Comparison of ENCODE assay signal across 11 cellular contexts in the genomic region with DNA sequence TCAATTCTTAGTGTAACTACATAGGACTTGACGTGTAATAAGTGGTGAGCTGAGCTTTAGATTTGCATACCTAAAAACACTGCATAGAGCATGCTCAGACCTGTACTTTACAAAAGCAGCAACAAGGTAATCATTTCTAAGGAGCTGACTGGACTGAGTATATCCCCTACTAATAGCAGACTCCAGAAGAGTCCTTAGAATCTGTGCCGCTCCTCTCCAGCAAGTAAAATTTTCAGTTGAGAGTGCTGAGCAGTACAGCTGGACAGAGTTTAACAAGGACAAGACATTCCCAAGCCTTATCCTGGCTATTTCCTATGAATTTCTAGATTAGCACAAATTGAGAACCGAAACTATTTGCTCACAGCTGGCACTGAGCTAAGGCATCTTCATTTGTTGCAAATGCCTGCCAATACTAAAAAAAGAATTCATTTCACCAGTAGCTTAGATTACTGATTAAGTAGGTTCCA. TPM values are rescaled to one million over a fixed set of nuclear protein-coding genes. Genes with fewer than 3 reads are reported as not detected.
DNase-seq lines count a peak whose midpoint lies in the region; ATAC-seq lines count a peak whose summit lies in the region.
"Had no signal": no experiment of that assay in that cellular context is flagged by ENCODE, and none has a peak within 500 bp of the region (broad histone marks: within the 10 kb centered on the region; RNA-seq: fewer than 3 reads in every experiment).

No MANE protein-coding gene starts in this region.

- H3K36me3 Mint-ChIP-seq in activated T-cell treated with anti-CD3 and anti-CD28 coated beads, Interleukin-2, amount 50 U/mL, for 24 hours (ENCODE audit: low read depth) = no peaks in the 10 kb centered on the region
- H3K36me3 Mint-ChIP-seq: activated naive CD8-positive, alpha-beta T cell treated with anti-CD3 and anti-CD28 coated beads, Interleukin-2, amount 10 ng/mL, durations not matched to agents 7 days and 5 days had no signal

- H3K9me3 Mint-ChIP-seq in activated T-cell treated with anti-CD3 and anti-CD28 coated beads, Interleukin-2, amount 50 U/mL, for 24 hours = no peaks in the 10 kb centered on the region
- H3K9me3 Mint-ChIP-seq: activated naive CD8-positive, alpha-beta T cell treated with anti-CD3 and anti-CD28 coated beads, Interleukin-2, amount 10 ng/mL, durations not matched to agents 7 days and 5 days had no signal

- ATAC-seq in GM18873 (IDR thresholded peaks at IDR 0.05; ENCODE audit: low FRiP score, unreplicated experiment) = peak; percentile 92
- ATAC-seq in GM21825 (IDR thresholded peaks at IDR 0.05; ENCODE audit: unreplicated experiment) = peak; percentile 88
- peak; percentile 87 for ATAC-seq in HG03520 (IDR thresholded peaks at IDR 0.05; ENCODE audit: unreplicated experiment)
- ATAC-seq in left lobe of liver = peak; percentile 55
- ATAC-seq: upper lobe of right lung had no signal

- DNase-seq in left lobe of liver (ENCODE audit: low spot score) = no peak
- no peak for DNase-seq in activated T-cell treated with anti-CD3 and anti-CD28 coated beads, Interleukin-2, amount 50 U/mL, for 24 hours
- no peak for DNase-seq in NCI-H748 (lab: John Stamatoyannopoulos, UW; ENCODE audit: unreplicated experiment)
- DNase-seq in SHP77 (lab: John Stamatoyannopoulos, UW) = no peak
- DNase-seq in EL = no peak
- DNase-seq: activated naive CD8-positive, alpha-beta T cell treated with anti-CD3 and anti-CD28 coated beads, Interleukin-2, amount 10 ng/mL, durations not matched to agents 7 days and 5 days; NCI-H524 treated with DMSO at 0.1 percent for 48 hours; upper lobe of right lung had no signal

- no peak overlapping the region for H3K27ac Mint-ChIP-seq in activated T-cell treated with anti-CD3 and anti-CD28 coated beads, Interleukin-2, amount 50 U/mL, for 24 hours
- H3K27ac Mint-ChIP-seq: activated naive CD8-positive, alpha-beta T cell treated with anti-CD3 and anti-CD28 coated beads, Interleukin-2, amount 10 ng/mL, durations not matched to agents 7 days and 5 days had no signal

- no peak overlapping the region for H3K4me3 Mint-ChIP-seq in activated T-cell treated with anti-CD3 and anti-CD28 coated beads, Interleukin-2, amount 50 U/mL, for 24 hours
- H3K4me3 Mint-ChIP-seq: activated naive CD8-positive, alpha-beta T cell treated with anti-CD3 and anti-CD28 coated beads, Interleukin-2, amount 10 ng/mL, durations not matched to agents 7 days and 5 days had no signal

- peaks cover 5% of the 10 kb centered on the region for H3K27me3 Mint-ChIP-seq in activated T-cell treated with anti-CD3 and anti-CD28 coated beads, Interleukin-2, amount 50 U/mL, for 24 hours

- no peaks in the 10 kb centered on the region for H3K4me1 Mint-ChIP-seq in activated T-cell treated with anti-CD3 and anti-CD28 coated beads, Interleukin-2, amount 50 U/mL, for 24 hours (ENCODE audit: low read depth)
- H3K4me1 Mint-ChIP-seq: activated naive CD8-positive, alpha-beta T cell treated with anti-CD3 and anti-CD28 coated beads, Interleukin-2, amount 10 ng/mL, durations not matched to agents 7 days and 5 days had no signal

RNA-seq across cellular contexts. Expression of a gene that starts 26.1 kb away (rescaled TPM):
- total RNA-seq in left lobe of liver = 0.25 TPM
